In the genomic region with DNA sequence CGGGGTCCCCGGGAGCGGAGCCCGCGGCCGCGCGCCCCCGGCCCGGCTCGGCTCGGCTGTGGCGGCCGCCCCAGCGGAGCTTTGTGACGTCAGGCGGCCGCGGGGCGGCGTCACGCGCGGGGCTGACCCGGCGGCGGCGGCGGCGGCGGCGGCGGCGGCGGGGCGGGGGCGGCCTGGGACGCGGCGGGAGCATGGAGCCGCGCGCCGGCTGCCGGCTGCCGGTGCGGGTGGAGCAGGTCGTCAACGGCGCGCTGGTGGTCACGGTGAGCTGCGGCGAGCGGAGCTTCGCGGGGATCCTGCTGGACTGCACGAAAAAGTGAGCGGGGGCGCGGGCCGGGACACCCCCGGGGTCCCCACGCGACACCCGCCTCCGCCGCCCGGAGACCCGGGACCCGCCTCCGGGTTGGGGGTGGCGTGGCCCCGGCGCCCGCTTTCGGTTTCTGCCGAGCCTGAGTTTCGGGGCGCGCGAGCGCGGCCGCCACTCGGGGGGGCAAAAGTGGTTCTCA, we compare ENCODE assay signal across 9 cellular contexts. TPM values are rescaled to one million over a fixed set of nuclear protein-coding genes. Genes with fewer than 3 reads are reported as not detected.
DNase-seq lines count a peak whose midpoint lies in the region; ATAC-seq, FAIRE-seq and TF ChIP-seq lines count a peak whose summit lies in the region.
"Had no signal": no experiment of that assay in that cellular context is flagged by ENCODE, and none has a peak within 500 bp of the region (broad histone marks: within the 10 kb centered on the region; RNA-seq: fewer than 3 reads in every experiment).

A gene (plus strand): TSS at position 165 of the 506 bp plus-strand sequence. CDS start 27 bp downstream, at position 192.

- H2AFZ ChIP-seq in HepG2 (ENCODE audit: low read length), result no peak within 1 kb of the TSS

- peak within 1 kb of the TSS; percentile 94 for H3K27ac ChIP-seq in WERI-Rb-1
- H3K27ac ChIP-seq in HepG2 (ENCODE audit: extremely low read length, insufficient read depth, low read length), result peak within 1 kb of the TSS; percentile 86

- H3K36me3 Mint-ChIP-seq in central memory CD8-positive, alpha-beta T cell (ENCODE audit: insufficient read depth), result peaks cover 10% of the 10 kb centered on the region

- no peaks in the 10 kb centered on the region for H3K27me3 Mint-ChIP-seq in central memory CD8-positive, alpha-beta T cell

- H3K36me3 ChIP-seq in WERI-Rb-1, result peaks cover 22% of the 10 kb centered on the region
- no peaks in the 10 kb centered on the region; a peak in 1 of 5 replicates for H3K36me3 ChIP-seq in HepG2 (replicated peaks in 1 of 2; ENCODE audit: control insufficient read depth in 1 of 2, insufficient read depth in 2 of 2, low read length in 2 of 2)

- no peak for TF ChIP-seq POLR2A in HepG2 (IDR thresholded peaks at IDR 0.05; ENCODE audit: insufficient read depth in 1 of 2, low read depth in 2 of 2, low read length in 2 of 2)

- no peaks in the 10 kb centered on the region for H4K20me1 ChIP-seq in HepG2 (ENCODE audit: insufficient read depth, low read length)

- H3K27ac Mint-ChIP-seq in central memory CD8-positive, alpha-beta T cell (ENCODE audit: low read depth), result peak within 1 kb of the TSS; percentile 75

- no peaks in the 10 kb centered on the region for H3K79me2 ChIP-seq in HepG2 (ENCODE audit: insufficient read depth, low read length)

- peaks cover 13% of the 10 kb centered on the region for H3K4me1 Mint-ChIP-seq in central memory CD8-positive, alpha-beta T cell

- TF ChIP-seq RAD21 in HepG2 (CRISPR knock-in tag; IDR thresholded peaks at IDR 0.05), result no peak

- H3K9me3 Mint-ChIP-seq in central memory CD8-positive, alpha-beta T cell, result peaks cover 5% of the 10 kb centered on the region

- peak within 1 kb of the TSS; percentile 75 for H3K9ac ChIP-seq in HepG2 (ENCODE audit: insufficient read depth, low read depth, low read length)

- H3K4me3 ChIP-seq in WERI-Rb-1 (ENCODE audit: low read depth, low read length), result peak within 1 kb of the TSS; percentile 62
- peak within 1 kb of the TSS; percentile 62 to 75 (median 68); a peak in 5 of 6 replicates for H3K4me3 ChIP-seq in HepG2 (replicated peaks in 1 of 3; ENCODE audit: insufficient read depth in 1 of 3, low read depth in 2 of 3, low read length in 3 of 3)

- H3K27me3 ChIP-seq in WERI-Rb-1 (ENCODE audit: insufficient read depth, low read depth, severe bottlenecking), result no peaks in the 10 kb centered on the region
- peaks cover 8 to 28% of the 10 kb centered on the region in 2 experiments; a peak in 3 of 5 replicates for H3K27me3 ChIP-seq in HepG2 (ENCODE audit: control insufficient read depth in 1 of 2, insufficient read depth in 2 of 2, low read length in 2 of 2)

- TF ChIP-seq EP300 in HepG2 (IDR thresholded peaks at IDR 0.05; ENCODE audit: low read depth in 2 of 2, low read length in 2 of 2) (no peak), HepG2 (CRISPR knock-in tag; IDR thresholded peaks at IDR 0.05; ENCODE audit: borderline replicate concordance) (no peak)

- peaks cover 35% of the 10 kb centered on the region for H3K4me1 ChIP-seq in HepG2 (ENCODE audit: insufficient read depth, low read length)

- CTCF ChIA-PET in HepG2 (lab: Yijun Ruan, JAX; ENCODE audit: low intra/inter-chr PET ratio, low total read pairs), result no interaction called here

- DNase-seq in DMS 273 (lab: John Stamatoyannopoulos, UW; ENCODE audit: unreplicated experiment) (peak; percentile 61), DMS 273 treated with DMSO at 0.1 percent for 48 hours (lab: John Stamatoyannopoulos, UW) (no peak), WERI-Rb-1 (no peak), HepG2 (ENCODE audit: low spot score) (no peak), NCI-H524 (lab: John Stamatoyannopoulos, UW) (no peak)
- peak; percentile 39 to 40 for DNase-seq in central memory CD8-positive, alpha-beta T cell (ENCODE audit: low spot score in 2 of 2)
- peak; percentile 32 for DNase-seq in stimulated activated CD8-positive, alpha-beta memory T cell treated with anti-CD3 and anti-CD28 coated beads, Interleukin-12 subunit alpha, Interleukin-12 subunit beta, amount 100 ng/mL, for 1 hour (ENCODE audit: low read depth)

- ATAC-seq in HG03108 (IDR thresholded peaks at IDR 0.05; ENCODE audit: unreplicated experiment) (peak; percentile 36), HepG2 (no peak)
- ATAC-seq in central memory CD8-positive, alpha-beta T cell (replicated peaks; ENCODE audit: extremely low read depth, poor library complexity, severe bottlenecking), result peak; percentile 53

- H3K4me2 ChIP-seq in HepG2 (ENCODE audit: low read depth, low read length), result peak within 1 kb of the TSS; percentile 88

- WGBS in HepG2 (ENCODE audit: low lambda C conversion rate), result no CpG with 5 or more reads among the region's 86 CpGs

- no peaks in the 10 kb centered on the region for H3K9me3 ChIP-seq in WERI-Rb-1 (ENCODE audit: severe bottlenecking)
- H3K9me3 ChIP-seq in HepG2 (ENCODE audit: low read length), result no peaks in the 10 kb centered on the region

- TF ChIP-seq CTCF in WERI-Rb-1 (IDR thresholded peaks at IDR 0.05; ENCODE audit: low read depth, low read length) (no peak), HepG2 (CRISPR knock-in tag; IDR thresholded peaks at IDR 0.05) (no peak)

- no TSS peak for BruUV-seq in HepG2 (replicated peaks; lab: Mats Ljungman, UMichigan)

- peak within 1 kb of the TSS; percentile 86 for H3K4me3 Mint-ChIP-seq in central memory CD8-positive, alpha-beta T cell

- in situ Hi-C loops in HepG2 (cut with HindIII; ENCODE audit: extremely low pct_ligation_motif_present, low pct_unique_long_range_greater_than_20kb), result no loop called here

- POLR2A ChIA-PET in HepG2 (lab: Yijun Ruan, JAX), result no interaction called here

- no peak for FAIRE-seq in HepG2 (lab: Jason Lieb, UNC)
- FAIRE-seq: A204.1 had no signal

- intact Hi-C loops in HepG2 (cut with micrococcal nuclease; ENCODE audit: unreplicated experiment), result no loop called here

TF ChIP-seq in HepG2, 621 proteins besides CTCF, POLR2A, EP300 and RAD21 (continues in another document):
- TF ChIP-seq ZNF292 (CRISPR knock-in tag; IDR thresholded peaks at IDR 0.05; ENCODE audit: borderline replicate concordance, low read depth), result no peak
- no peak for TF ChIP-seq ZNF24 (IDR thresholded peaks at IDR 0.05)
- TF ChIP-seq, protein P1, sequence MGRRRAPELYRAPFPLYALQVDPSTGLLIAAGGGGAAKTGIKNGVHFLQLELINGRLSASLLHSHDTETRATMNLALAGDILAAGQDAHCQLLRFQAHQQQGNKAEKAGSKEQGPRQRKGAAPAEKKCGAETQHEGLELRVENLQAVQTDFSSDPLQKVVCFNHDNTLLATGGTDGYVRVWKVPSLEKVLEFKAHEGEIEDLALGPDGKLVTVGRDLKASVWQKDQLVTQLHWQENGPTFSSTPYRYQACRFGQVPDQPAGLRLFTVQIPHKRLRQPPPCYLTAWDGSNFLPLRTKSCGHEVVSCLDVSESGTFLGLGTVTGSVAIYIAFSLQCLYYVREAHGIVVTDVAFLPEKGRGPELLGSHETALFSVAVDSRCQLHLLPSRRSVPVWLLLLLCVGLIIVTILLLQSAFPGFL (CRISPR knock-in tag; IDR thresholded peaks at IDR 0.05), result no peak
- peak; percentile 43; the same call in 1 of the 2 replicates for TF ChIP-seq ZNF563 (CRISPR knock-in tag; IDR thresholded peaks at IDR 0.05)
- TF ChIP-seq, protein P2, sequence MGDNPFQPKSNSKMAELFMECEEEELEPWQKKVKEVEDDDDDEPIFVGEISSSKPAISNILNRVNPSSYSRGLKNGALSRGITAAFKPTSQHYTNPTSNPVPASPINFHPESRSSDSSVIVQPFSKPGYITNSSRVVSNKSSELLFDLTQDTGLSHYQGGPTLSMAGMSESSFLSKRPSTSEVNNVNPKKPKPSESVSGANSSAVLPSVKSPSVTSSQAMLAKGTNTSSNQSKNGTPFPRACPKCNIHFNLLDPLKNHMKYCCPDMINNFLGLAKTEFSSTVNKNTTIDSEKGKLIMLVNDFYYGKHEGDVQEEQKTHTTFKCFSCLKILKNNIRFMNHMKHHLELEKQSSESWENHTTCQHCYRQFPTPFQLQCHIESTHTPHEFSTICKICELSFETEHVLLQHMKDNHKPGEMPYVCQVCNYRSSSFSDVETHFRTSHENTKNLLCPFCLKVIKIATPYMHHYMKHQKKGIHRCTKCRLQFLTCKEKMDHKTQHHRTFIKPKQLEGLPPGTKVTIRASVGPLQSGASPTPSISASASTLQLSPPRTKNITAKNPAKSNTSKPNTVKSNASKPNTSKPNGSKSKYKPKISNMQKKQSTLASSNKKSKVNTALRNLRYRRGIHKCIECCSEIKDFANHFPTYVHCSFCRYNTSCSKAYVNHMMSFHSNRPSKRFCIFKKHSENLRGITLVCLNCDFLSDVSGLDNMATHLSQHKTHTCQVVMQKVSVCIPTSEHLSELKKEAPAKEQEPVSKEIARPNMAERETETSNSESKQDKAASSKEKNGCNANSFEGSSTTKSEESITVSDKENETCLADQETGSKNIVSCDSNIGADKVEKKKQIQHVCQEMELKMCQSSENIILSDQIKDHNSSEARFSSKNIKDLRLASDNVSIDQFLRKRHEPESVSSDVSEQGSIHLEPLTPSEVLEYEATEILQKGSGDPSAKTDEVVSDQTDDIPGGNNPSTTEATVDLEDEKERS (CRISPR knock-in tag; IDR thresholded peaks at IDR 0.05), result no peak
- TF ChIP-seq KLF16 (CRISPR knock-in tag; IDR thresholded peaks at IDR 0.05), result no peak
- no peak for TF ChIP-seq RAD51 (IDR thresholded peaks at IDR 0.05; ENCODE audit: borderline replicate concordance)

RNA-seq across cellular contexts. Expression of the gene that starts here (rescaled TPM):
- 3.5 and 4.7 TPM in 2 replicates for total RNA-seq in HepG2 (2016; rRNA removed; fragmentation: Illumina TruSeq; extraction: Trizol)
- 1.3 and 1.8 TPM in 2 replicates for total RNA-seq in HepG2 (2016; cell fraction: cytosol; rRNA removed; fragmentation: Illumina TruSeq; extraction: Trizol; ENCODE audit: low read depth)
- total RNA-seq in HepG2 (2016; cell fraction: insoluble cytoplasmic fraction; rRNA removed; fragmentation: Illumina TruSeq; extraction: Trizol), result 3.2 and 5.1 TPM in 2 replicates
- total RNA-seq in HepG2 (2016; cell fraction: membrane; rRNA removed; fragmentation: Illumina TruSeq; extraction: Trizol), result 3.2 and 3.7 TPM in 2 replicates
- 2.9 and 3.1 TPM in 2 replicates for total RNA-seq in HepG2 (2016; cell fraction: nucleus; rRNA removed; fragmentation: Illumina TruSeq; extraction: Trizol)
- polyA plus RNA-seq in HepG2 (2011; rRNA removed), result 2.3 and 3.7 TPM in 2 replicates
- polyA plus RNA-seq in HepG2 (2011; cell fraction: cytosol; rRNA removed), result 3.1 and 4.4 TPM in 2 replicates
- polyA plus RNA-seq in HepG2 (2011; cell fraction: nucleus; rRNA removed), result 12.7 and 14.5 TPM in 2 replicates
- 2.3 and 4.1 TPM in 2 replicates for polyA plus RNA-seq in HepG2 (2012)
- polyA plus RNA-seq in HepG2 (2016; cell fraction: cytosol; fragmentation: Illumina TruSeq; extraction: Trizol; ENCODE audit: low read depth), result 1.2 and 1.3 TPM in 2 replicates
- polyA plus RNA-seq in HepG2 (2016; cell fraction: insoluble cytoplasmic fraction; fragmentation: Illumina TruSeq; extraction: Trizol; ENCODE audit: low read depth), result 2.8 and 3.2 TPM in 2 replicates
- 2.2 and 2.3 TPM in 2 replicates for polyA plus RNA-seq in HepG2 (2016; cell fraction: membrane; fragmentation: Illumina TruSeq; extraction: Trizol; ENCODE audit: low read depth)
- polyA plus RNA-seq in HepG2 (2016; cell fraction: nucleus; fragmentation: Illumina TruSeq; extraction: Trizol; ENCODE audit: insufficient read depth, low read depth), result 5.4 and 5.6 TPM in 2 replicates
- polyA minus RNA-seq in HepG2 (2011; rRNA and poly(A)+ RNA removed; ENCODE audit: low replicate concordance), result 3.9 and 6.3 TPM in 2 replicates
- polyA minus RNA-seq in HepG2 (2011; cell fraction: cytosol; rRNA and poly(A)+ RNA removed), result 4.8 and 5.9 TPM in 2 replicates
- 2.7 and 3.5 TPM in 2 replicates for polyA minus RNA-seq in HepG2 (2011; cell fraction: nucleus; rRNA and poly(A)+ RNA removed)

Comparison
In these comparisons a context has a peak if more than half of its experiments do, and no peak if none do; other contexts are left out.
1. DNase-seq: peak in DMS 273 (single experiment), central memory CD8-positive, alpha-beta T cell (2 of 2) and stimulated activated CD8-positive, alpha-beta memory T cell treated with anti-CD3 and anti-CD28 coated beads, Interleukin-12 subunit alpha, Interleukin-12 subunit beta, amount 100 ng/mL, for 1 hour (single experiment); none in DMS 273 treated with DMSO at 0.1 percent for 48 hours (single experiment), WERI-Rb-1 (single experiment), HepG2 (single experiment) and NCI-H524 (0 of 2).